ENCODE assay signal across 8 cellular contexts in the genomic region with DNA sequence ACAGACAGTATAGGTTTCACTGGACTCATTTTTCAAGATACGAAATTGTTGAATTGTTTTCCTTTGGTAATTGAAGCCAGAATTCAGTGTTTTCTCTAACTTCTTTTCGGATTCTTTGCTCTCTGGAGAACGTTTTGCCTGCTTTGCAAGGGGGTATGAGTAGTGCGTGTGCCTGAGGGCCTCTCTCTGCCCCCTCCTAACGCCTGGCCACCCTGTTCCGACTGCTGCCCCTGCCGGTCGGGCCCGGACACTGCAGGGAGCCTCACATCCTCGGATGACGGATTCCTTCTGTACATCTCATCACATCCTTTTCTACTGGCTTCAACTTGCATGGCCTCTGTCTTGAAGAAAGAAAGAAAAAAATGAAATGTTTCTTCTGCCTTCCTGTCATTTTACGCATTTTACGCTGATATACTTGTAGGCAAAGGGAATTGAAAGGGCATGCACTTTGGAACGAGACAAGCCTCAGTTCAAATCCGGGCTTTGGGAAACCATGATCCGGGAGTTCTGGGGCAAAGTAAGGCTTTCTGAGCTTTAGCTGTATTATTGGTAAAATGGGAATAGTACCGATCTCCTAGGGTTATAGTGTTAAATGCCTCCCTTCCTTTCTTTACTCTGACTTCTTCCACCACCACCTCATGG.
A peak's percentile ranks its signal among the peaks of the same experiment; 100 is the strongest.
DNase-seq lines count a peak whose midpoint lies in the region; ATAC-seq, FAIRE-seq and TF ChIP-seq lines count a peak whose summit lies in the region.

No MANE protein-coding gene starts in this region.

- no peaks in the 10 kb centered on the region for H3K36me3 ChIP-seq in MG63
- H3K36me3 ChIP-seq in right lobe of liver: no peaks in the 10 kb centered on the region

- peaks cover 4% of the 10 kb centered on the region; the same call in 1 of the 2 replicates for H3K9me3 ChIP-seq in MG63
- no peaks in the 10 kb centered on the region for H3K9me3 ChIP-seq in right lobe of liver

- H3K27me3 ChIP-seq in MG63 (no peaks in the 10 kb centered on the region), dorsolateral prefrontal cortex (no peaks in the 10 kb centered on the region), right lobe of liver (no peaks in the 10 kb centered on the region)

- ATAC-seq in right lobe of liver (peak; percentile 44 to 54 (median 48)), GM21423 (IDR thresholded peaks at IDR 0.05; ENCODE audit: unreplicated experiment) (no peak)

- 44% methylated on average over 17 of the region's 17 CpGs for WGBS in right lobe of liver (ENCODE audit: insufficient coverage, low coverage, low lambda C conversion rate, missing lambda C conversion rate)

- H3K4me1 ChIP-seq in right lobe of liver: no peaks in the 10 kb centered on the region

- DNase-seq in AG09309 (ENCODE audit: low read depth) (no peak), MG63 (peak; percentile 62), dorsolateral prefrontal cortex (peak in 8 of 10 donors; percentile 34 to 68 (median 52)), right lobe of liver (no peak), GM19239 (ENCODE audit: insufficient read length, low spot score) (no peak), NCI-H2029 (lab: John Stamatoyannopoulos, UW) (no peak), NAMALWA (ENCODE audit: low spot score) (no peak)

- intact Hi-C loops in dorsolateral prefrontal cortex (cut with DNase I): loop anchor here (5.0 to 10.0 kb wide), 2 partner anchors 64 to 327 kb away; a partner anchor contains a TSS
- intact Hi-C loops in right lobe of liver (cut with DNase I): no loop called here

- FAIRE-seq in GM19239 (lab: Jason Lieb, UNC): no peak

- no peak for TF ChIP-seq POLR2A in right lobe of liver (IDR thresholded peaks at IDR 0.05)

- TF ChIP-seq CTCF in AG09309 (IDR thresholded peaks at IDR 0.05; ENCODE audit: control insufficient read depth, insufficient read depth, low read depth, low read length, missing control alignments): peak; percentile 80
- TF ChIP-seq CTCF in dorsolateral prefrontal cortex (IDR thresholded peaks at IDR 0.05 in 54 of 56, conservative IDR thresholded peaks at IDR 0.05 in 2 of 56; ENCODE audit: low read depth in 1 of 56, partially characterized antibody in 56 of 56): peak in 55 of 56 donors; percentile 40 to 85 (median 68)
- TF ChIP-seq CTCF in right lobe of liver (IDR thresholded peaks at IDR 0.05): peak; percentile 22 to 46 (median 43)

- H3K4me3 ChIP-seq in AG09309 (ENCODE audit: control insufficient read depth, low read depth, low read length): no peak overlapping the region
- H3K4me3 ChIP-seq in MG63: no peak overlapping the region
- no peak overlapping the region for H3K4me3 ChIP-seq in dorsolateral prefrontal cortex
- no peak overlapping the region for H3K4me3 ChIP-seq in right lobe of liver

- H3K27ac ChIP-seq in dorsolateral prefrontal cortex: peak overlapping the region in 17 of 59 donors; percentile 7 to 59 (median 35)
- no peak overlapping the region for H3K27ac ChIP-seq in right lobe of liver

Comparison
In these comparisons a context has a peak if more than half of its experiments do, and no peak if none do; other contexts are left out.
1. DNase-seq: peak in MG63 (single experiment) and dorsolateral prefrontal cortex (8 of 10); none in AG09309 (single experiment), right lobe of liver (0 of 3), GM19239 (single experiment), NCI-H2029 (single experiment) and NAMALWA (single experiment).
2. intact Hi-C loops: an anchor here in dorsolateral prefrontal cortex (5.0 to 10.0 kb wide); none called in right lobe of liver.
3. Peak in every context shown above with its lines, with median percentiles within 50 percentile points of each other: CTCF ChIP-seq.